In genomic region chr3:189672346-189672745, GRCh38 we compare ENCODE assay signal across 5 cellular contexts. TPM values are rescaled to one million over a fixed set of nuclear protein-coding genes. Genes with fewer than 3 reads are reported as not detected.
"Had no signal": no experiment of that assay in that cellular context is flagged by ENCODE, and none has a peak within 500 bp of the region (broad histone marks: within the 10 kb centered on the region; RNA-seq: fewer than 3 reads in every experiment).

No MANE protein-coding gene starts in this region.

RNA-seq across cellular contexts. Expression of gene TP63, which starts 41.2 kb away (rescaled TPM):
- total RNA-seq: activated naive CD8-positive, alpha-beta T cell treated with anti-CD3 and anti-CD28 coated beads for 36 hours; ascending aorta; body of pancreas; cardiac muscle cell; chondrocyte had no signal
- polyA plus RNA-seq: cardiac muscle cell had no signal
